In genomic region chr2:77046339-77046738, GRCh38 we compare ENCODE assay signal across 27 cellular contexts.
"Had no signal": no experiment of that assay in that cellular context is flagged by ENCODE, and none has a peak within 500 bp of the region (broad histone marks: within the 10 kb centered on the region; RNA-seq: fewer than 3 reads in every experiment).

No MANE protein-coding gene starts in this region.

- H2AFZ ChIP-seq: neural progenitor cell, parathyroid adenoma had no signal

- H3K9me3 ChIP-seq: ovary, psoas muscle, right lobe of liver, sigmoid colon, thoracic aorta, thyroid gland, upper lobe of left lung, uterus had no signal

- DNase-seq: naive thymus-derived CD8-positive, alpha-beta T cell; nephron progenitor cell; occipital lobe; ovary; posterior cingulate gyrus; psoas muscle; right cardiac atrium; right lobe of liver; sigmoid colon; small intestine; stimulated activated CD4-positive, alpha-beta T cell treated with anti-CD3 and anti-CD28 coated beads, Interleukin-15, amount 100 ng/mL, for 24 hours; stimulated activated CD4-positive, alpha-beta T cell treated with anti-CD3 and anti-CD28 coated beads, Interleukin-2, amount 100 ng/mL, for 24 hours; stimulated activated CD4-positive, alpha-beta T cell treated with anti-CD3 and anti-CD28 coated beads, Interleukin-2, amount 100 ng/mL, for 48 hours; stimulated activated CD4-positive, alpha-beta T cell treated with anti-CD3 and anti-CD28 coated beads, Interleukin-4, amount 100 ng/mL, for 24 hours; stimulated activated naive B cell treated with anti-CD40 and anti-IgM and Interleukin-4, amounts not matched to agents 10 μg/mL and 1 μg/mL and 100 μg/mL, for 72 hours; stimulated activated naive CD4-positive, alpha-beta T cell treated with Interleukin-2 at 50 U/mL for 16 hours; stomach; thyroid gland; trophoblast cell; upper lobe of left lung; uterus had no signal

- H3K4me2 ChIP-seq: neural progenitor cell had no signal

- H3K27me3 ChIP-seq: neural progenitor cell, ovary, right lobe of liver, sigmoid colon, stomach, thyroid gland, tibial nerve, upper lobe of left lung, uterus had no signal

- H3K36me3 ChIP-seq: neural progenitor cell, ovary, right lobe of liver, sigmoid colon, stomach, thoracic aorta, thyroid gland, tibial nerve, upper lobe of left lung, uterus had no signal

- H3K9ac ChIP-seq: neural progenitor cell, parathyroid adenoma had no signal

- H3K79me2 ChIP-seq: parathyroid adenoma had no signal

- H3K4me3 ChIP-seq: neural progenitor cell, ovary, psoas muscle, right lobe of liver, sigmoid colon, stomach, thoracic aorta, thyroid gland, tibial nerve, upper lobe of left lung, uterus had no signal

- ATAC-seq: naive thymus-derived CD8-positive, alpha-beta T cell; natural killer cell treated with Interleukin-12 subunit alpha and Interleukin-12 subunit beta and Interleukin-15 and Interleukin-18, amount 100 ng/mL, for 72 hours; psoas muscle; right cardiac atrium; right lobe of liver; stimulated activated effector memory CD8-positive, alpha-beta T cell treated with anti-CD3 and anti-CD28 coated beads, Interleukin-12 subunit alpha, Interleukin-12 subunit beta, amount 100 ng/mL, for 72 hours; stimulated activated naive B cell treated with anti-CD40 and anti-IgM and Interleukin-4, amounts not matched to agents 10 μg/mL and 1 μg/mL and 100 μg/mL, for 72 hours had no signal

- H3K27ac ChIP-seq: neural progenitor cell, ovary, parathyroid adenoma, psoas muscle, right lobe of liver, sigmoid colon, stomach, thoracic aorta, thyroid gland, tibial nerve, upper lobe of left lung, uterus had no signal
